Comparison of ENCODE assay signal across 1 cellular context in genomic region chr10:3871424-3871996, GRCh38.
TF ChIP-seq lines count a peak whose summit lies in the region.

No MANE protein-coding gene starts in this region.

TF ChIP-seq in K562, 482 proteins besides CTCF, POLR2A, EP300 and RAD21 (continued from another document):
- TF ChIP-seq ATF2 (CRISPR knock-in tag; IDR thresholded peaks at IDR 0.05) (no peak), ATF7 (IDR thresholded peaks at IDR 0.05) (peak; percentile 39; the same call in 1 of the 2 replicates), TAF15 (IDR thresholded peaks at IDR 0.05; ENCODE audit: low read depth, low read length) (no peak), TCFL5 (CRISPR knock-in tag; conservative IDR thresholded peaks at IDR 0.05) (no peak), XRCC4 (IDR thresholded peaks at IDR 0.05; ENCODE audit: extremely low read depth, insufficient read depth, insufficient read length) (no peak), THRB (CRISPR knock-in tag; conservative IDR thresholded peaks at IDR 0.05) (no peak), CBX5 (IDR thresholded peaks at IDR 0.05; ENCODE audit: borderline replicate concordance, low read depth) (no peak), ZNF764 (CRISPR knock-in tag; IDR thresholded peaks at IDR 0.05; ENCODE audit: low read depth) (no peak), CEBPG (CRISPR knock-in tag; IDR thresholded peaks at IDR 0.05) (no peak), CEBPG (tag; conservative IDR thresholded peaks at IDR 0.05 in 1 of 2, IDR thresholded peaks at IDR 0.05 in 1 of 2) (peak in 1 of 2 experiments; percentile 72; a peak in 2 of 4 replicates), RFX5 (IDR thresholded peaks at IDR 0.05; ENCODE audit: low read depth, low read length) (no peak), MYBL2 (IDR thresholded peaks at IDR 0.05; ENCODE audit: low read depth) (no peak), MYBL2 (CRISPR knock-in tag; IDR thresholded peaks at IDR 0.05; ENCODE audit: borderline replicate concordance) (no peak), ZNF778 (CRISPR knock-in tag; IDR thresholded peaks at IDR 0.05) (no peak), ELF1 (tag; IDR thresholded peaks at IDR 0.05) (no peak), ILF3 (IDR thresholded peaks at IDR 0.05; ENCODE audit: borderline replicate concordance) (no peak), TSC22D4 (tag; IDR thresholded peaks at IDR 0.05) (no peak), ZNF584 (CRISPR knock-in tag; IDR thresholded peaks at IDR 0.05; ENCODE audit: low read depth) (0 out of 2 replicates have a peak, but pooled peaks have one; percentile 34), TARDBP (IDR thresholded peaks at IDR 0.05) (no peak), NKRF (IDR thresholded peaks at IDR 0.05; ENCODE audit: borderline replicate concordance) (no peak), SMARCC2 (IDR thresholded peaks at IDR 0.05; ENCODE audit: low read depth) (no peak), ATF3 (IDR thresholded peaks at IDR 0.05) (peak; percentile 62), ATF3 (CRISPR knock-in tag; conservative IDR thresholded peaks at IDR 0.05) (no peak), ZBTB26 (CRISPR knock-in tag; IDR thresholded peaks at IDR 0.05) (no peak), GTF2B (IDR thresholded peaks at IDR 0.05; ENCODE audit: extremely low read depth, insufficient read length) (no peak)
